Comparison of ENCODE assay signal across 1 cellular context in the genomic region with DNA sequence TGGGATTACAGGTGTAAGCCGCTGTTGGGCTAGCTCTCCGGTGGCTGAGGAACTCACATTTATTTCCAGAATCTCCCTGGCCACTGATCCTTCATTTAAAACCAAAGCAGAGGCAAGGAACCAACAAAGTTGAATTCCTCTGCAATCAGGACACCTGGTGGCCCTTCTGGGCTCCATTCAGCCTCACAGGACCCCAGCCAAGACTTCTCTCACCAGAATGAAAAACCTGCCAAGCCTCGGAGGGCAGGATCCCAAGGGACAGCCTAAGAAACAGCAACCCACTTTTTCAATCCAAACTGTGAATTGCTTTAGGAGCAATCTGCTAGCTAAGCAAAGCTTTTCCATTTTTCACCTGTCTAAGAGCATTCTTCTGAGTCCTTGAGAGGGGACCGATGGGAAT.
TF ChIP-seq lines count a peak whose summit lies in the region.

No MANE protein-coding gene starts in this region.

TF ChIP-seq in GM12878, 131 proteins besides CTCF, POLR2A, EP300 and RAD21:
- TF ChIP-seq, protein P1, sequence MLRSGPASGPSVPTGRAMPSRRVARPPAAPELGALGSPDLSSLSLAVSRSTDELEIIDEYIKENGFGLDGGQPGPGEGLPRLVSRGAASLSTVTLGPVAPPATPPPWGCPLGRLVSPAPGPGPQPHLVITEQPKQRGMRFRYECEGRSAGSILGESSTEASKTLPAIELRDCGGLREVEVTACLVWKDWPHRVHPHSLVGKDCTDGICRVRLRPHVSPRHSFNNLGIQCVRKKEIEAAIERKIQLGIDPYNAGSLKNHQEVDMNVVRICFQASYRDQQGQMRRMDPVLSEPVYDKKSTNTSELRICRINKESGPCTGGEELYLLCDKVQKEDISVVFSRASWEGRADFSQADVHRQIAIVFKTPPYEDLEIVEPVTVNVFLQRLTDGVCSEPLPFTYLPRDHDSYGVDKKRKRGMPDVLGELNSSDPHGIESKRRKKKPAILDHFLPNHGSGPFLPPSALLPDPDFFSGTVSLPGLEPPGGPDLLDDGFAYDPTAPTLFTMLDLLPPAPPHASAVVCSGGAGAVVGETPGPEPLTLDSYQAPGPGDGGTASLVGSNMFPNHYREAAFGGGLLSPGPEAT (IDR thresholded peaks at IDR 0.05; ENCODE audit: low read depth): no peak
- no peak for TF ChIP-seq MTA2 (IDR thresholded peaks at IDR 0.05; ENCODE audit: low read depth)
- no peak for TF ChIP-seq HCFC1 (IDR thresholded peaks at IDR 0.05; ENCODE audit: low read length)
- TF ChIP-seq ZNF274 (IDR thresholded peaks at IDR 0.05; ENCODE audit: insufficient read depth, insufficient read length): no peak
- TF ChIP-seq MEF2B (IDR thresholded peaks at IDR 0.05; ENCODE audit: partially characterized antibody, poor library complexity, severe bottlenecking): no peak
- no peak for TF ChIP-seq SRF (IDR thresholded peaks at IDR 0.05; ENCODE audit: low read depth in 2 of 2, low read length in 2 of 2)
- TF ChIP-seq ATF7 (IDR thresholded peaks at IDR 0.05; ENCODE audit: low read depth): no peak
- no peak for TF ChIP-seq ZNF687 (IDR thresholded peaks at IDR 0.05)
- TF ChIP-seq ASH2L (IDR thresholded peaks at IDR 0.05; ENCODE audit: borderline replicate concordance, low read depth): no peak
